Comparison of ENCODE assay signal across 8 cellular contexts in genomic region chr20:23685529-23685896, GRCh38. TPM values are rescaled to one million over a fixed set of nuclear protein-coding genes. Genes with fewer than 3 reads are reported as not detected.
DNase-seq lines count a peak whose midpoint lies in the region; TF ChIP-seq lines count a peak whose summit lies in the region.
"Not testable (repeated sequence)": the region's sequence is repeated elsewhere in the genome, so short reads cannot be mapped to it uniquely, and the experiment has no call there.
"Had no signal": no experiment of that assay in that cellular context is flagged by ENCODE, and none has a peak within 500 bp of the region (broad histone marks: within the 10 kb centered on the region; RNA-seq: fewer than 3 reads in every experiment).

No MANE protein-coding gene starts in this region.

- not testable (repeated sequence) for H3K36me3 Mint-ChIP-seq in neural crest cell (ENCODE audit: low read depth)

- DNase-seq in NCI-H1417 (lab: John Stamatoyannopoulos, UW) (peak in 2 of 3 experiments; percentile 17 to 50), NCI-H69 (lab: John Stamatoyannopoulos, UW) (peak; percentile 70), head of caudate nucleus (peak in 33 of 42 donors; percentile 14 to 88 (median 47)), putamen (ENCODE audit: low spot score) (peak; percentile 18)
- DNase-seq in neural crest cell (ENCODE audit: low read depth, low spot score), result not testable (repeated sequence)

- not testable (repeated sequence) for H3K4me3 Mint-ChIP-seq in neural crest cell

- peak overlapping the region; percentile 12 for H3K27ac Mint-ChIP-seq in neural crest cell (ENCODE audit: unreplicated experiment)

- intact Hi-C loops in head of caudate nucleus (cut with DNase I), result not testable (repeated sequence)

- not testable (repeated sequence) for TF ChIP-seq CTCF in neural crest cell (conservative IDR thresholded peaks at IDR 0.05)

- H3K9me3 Mint-ChIP-seq in neural crest cell, result not testable (repeated sequence)

- not testable (repeated sequence) for H3K4me1 Mint-ChIP-seq in neural crest cell

- H3K27me3 Mint-ChIP-seq in neural crest cell (ENCODE audit: low read depth), result not testable (repeated sequence)

RNA-seq across cellular contexts. Expression of gene CST4, which starts 3.3 kb away (rescaled TPM):
- not detected in 2 replicates for total RNA-seq in neural crest cell
- total RNA-seq: A172; A673; CD4-positive, alpha-beta memory T cell had no signal

RNA-seq across cellular contexts. Expression of gene CST3, which starts 47.8 kb away (rescaled TPM):
- total RNA-seq in neural crest cell, result 145 and 146 TPM in 2 replicates
